Comparison of ENCODE assay signal across 8 cellular contexts in genomic region chr3:141913150-141913811, GRCh38. TPM values are rescaled to one million over a fixed set of nuclear protein-coding genes. Genes with fewer than 3 reads are reported as not detected.
DNase-seq lines count a peak whose midpoint lies in the region; ATAC-seq, FAIRE-seq and TF ChIP-seq lines count a peak whose summit lies in the region.

No MANE protein-coding gene starts in this region.

- FAIRE-seq in endothelial cell of umbilical vein (lab: Jason Lieb, UNC), result peak; percentile 83

- no peak overlapping the region for H2AFZ ChIP-seq in endothelial cell of umbilical vein (ENCODE audit: low read depth, low read length)

- H3K9me3 ChIP-seq in endothelial cell of umbilical vein (replicated peaks; ENCODE audit: control insufficient read depth, insufficient read depth, low read length), result no peaks in the 10 kb centered on the region

- H3K27me3 Mint-ChIP-seq in naive thymus-derived CD8-positive, alpha-beta T cell, result no peaks in the 10 kb centered on the region

- peaks cover 0 to 37% (median 12%) of the 10 kb centered on the region in 3 donors for H3K36me3 Mint-ChIP-seq in naive thymus-derived CD8-positive, alpha-beta T cell

- H3K9ac ChIP-seq in endothelial cell of umbilical vein (replicated peaks; ENCODE audit: extremely low read depth, insufficient read depth, low read length), result no peak overlapping the region

- H3K27ac Mint-ChIP-seq in naive thymus-derived CD8-positive, alpha-beta T cell, result peak overlapping the region in 6 of 10 donors; percentile 0 to 63 (median 17)

- peaks cover 13 to 17% of the 10 kb centered on the region in 2 experiments for H3K36me3 ChIP-seq in endothelial cell of umbilical vein (ENCODE audit: control insufficient read depth in 2 of 2, extremely low read depth in 1 of 2, insufficient read depth in 2 of 2, low read length in 2 of 2)

- dilution Hi-C loops in endothelial cell of umbilical vein (cut with MboI; ENCODE audit: extremely low pct_ligation_motif_present, low sequenced_read_pairs), result no loop called here

- no TSS peak for BruUV-seq in endothelial cell of umbilical vein (replicated peaks; lab: Mats Ljungman, UMichigan)

- H3K79me2 ChIP-seq in endothelial cell of umbilical vein (ENCODE audit: control insufficient read depth, insufficient read depth, low read length), result no peaks in the 10 kb centered on the region

- TF ChIP-seq CTCF in WI38 (IDR thresholded peaks at IDR 0.05; ENCODE audit: low read depth, low read length) (peak; percentile 55), endothelial cell of umbilical vein (IDR thresholded peaks at IDR 0.05; ENCODE audit: extremely low read depth in 1 of 2, insufficient read depth in 1 of 2, low read depth in 1 of 2, low read length in 2 of 2) (peak; percentile 54 to 56)

- no peaks in the 10 kb centered on the region for H3K27me3 ChIP-seq in endothelial cell of umbilical vein (ENCODE audit: control insufficient read depth in 2 of 2, insufficient read depth in 2 of 2, low read length in 2 of 2)

- H3K27ac ChIP-seq in endothelial cell of umbilical vein (ENCODE audit: insufficient read depth, low read depth, low read length), result no peak overlapping the region

- H4K20me1 ChIP-seq in endothelial cell of umbilical vein (replicated peaks; ENCODE audit: control insufficient read depth, extremely low read depth, insufficient read depth, low read length), result no peaks in the 10 kb centered on the region

- H3K4me3 Mint-ChIP-seq in naive thymus-derived CD8-positive, alpha-beta T cell, result no peak overlapping the region

- intact Hi-C loops in endothelial cell of umbilical vein (cut with micrococcal nuclease), result loop anchor here (1.0 to 5.0 kb wide), 5 partner anchors 131 to 451 kb away; partner anchors contain the start of gene RNF7

- peaks cover 0 to 6% (median 2%) of the 10 kb centered on the region in 4 donors for H3K4me1 Mint-ChIP-seq in naive thymus-derived CD8-positive, alpha-beta T cell

- peak; percentile 62 for DNase-seq in D341Med (ENCODE audit: low spot score)
- peak; percentile 31 for DNase-seq in NCI-H2029 treated with DMSO at 0.1 percent for 48 hours (lab: John Stamatoyannopoulos, UW)
- DNase-seq in endothelial cell of umbilical vein (ENCODE audit: low read depth, low spot score), result peak; percentile 71
- DNase-seq in naive thymus-derived CD8-positive, alpha-beta T cell, result peak in 9 of 10 donors; percentile 25 to 74 (median 54)
- no peak for DNase-seq in occipital lobe (lab: John Stamatoyannopoulos, UW)
- DNase-seq in NCI-H187 (lab: John Stamatoyannopoulos, UW), result no peak

- peak; percentile 58 for ATAC-seq in GM21619 (IDR thresholded peaks at IDR 0.05; ENCODE audit: unreplicated experiment)
- peak; percentile 89 for ATAC-seq in naive thymus-derived CD8-positive, alpha-beta T cell

- H3K9me1 ChIP-seq in endothelial cell of umbilical vein (replicated peaks; ENCODE audit: control insufficient read depth, extremely low read depth, insufficient read depth, low read length), result no peaks in the 10 kb centered on the region

- TF ChIP-seq POLR2A in endothelial cell of umbilical vein (IDR thresholded peaks at IDR 0.05; ENCODE audit: low read depth, low read length), result no peak

- POLR2A ChIA-PET in endothelial cell of umbilical vein (lab: Charles Lee), result interaction anchor here (0.6 kb wide), 1 partner anchor 16 kb away, joined by 4 read pairs; no protein-coding TSS in a partner anchor
- POLR2A ChIA-PET in naive thymus-derived CD8-positive, alpha-beta T cell (lab: Charles Lee), result interaction anchor here (0.6 to 1.3 kb wide), 3 partner anchors 37 to 323 kb away, joined by 3 to 11 read pairs (median 6); partner anchors contain the start of genes ATP1B3 and RNF7

- no peaks in the 10 kb centered on the region for H3K4me1 ChIP-seq in endothelial cell of umbilical vein (ENCODE audit: control insufficient read depth, extremely low read depth, insufficient read depth, low read length)

- H3K9me3 Mint-ChIP-seq in naive thymus-derived CD8-positive, alpha-beta T cell, result peaks cover 0 to 9% (median 0%) of the 10 kb centered on the region in 9 donors

- H3K4me3 ChIP-seq in WI38 (ENCODE audit: low read depth, low read length), result no peak overlapping the region
- H3K4me3 ChIP-seq in endothelial cell of umbilical vein (replicated peaks in 1 of 3; ENCODE audit: insufficient read depth in 1 of 3, low read depth in 1 of 3, low read length in 3 of 3), result no peak overlapping the region

- CTCF ChIA-PET in endothelial cell of umbilical vein (lab: Charles Lee), result interaction anchor here (0.6 to 3.4 kb wide), 39 partner anchors 9 to 456 kb away, joined by 3 to 48 read pairs (median 4); partner anchors contain the start of genes ATP1B3 and RNF7

- no peak overlapping the region for H3K4me2 ChIP-seq in endothelial cell of umbilical vein (ENCODE audit: insufficient read depth, low read length)

TF ChIP-seq in endothelial cell of umbilical vein, 7 proteins besides CTCF, POLR2A, EP300 and RAD21:
- TF ChIP-seq EZH2 (IDR thresholded peaks at IDR 0.05; ENCODE audit: borderline replicate concordance, low read depth, low read length, severe bottlenecking) (no peak), FOS (IDR thresholded peaks at IDR 0.05; ENCODE audit: borderline replicate concordance, insufficient read depth, low read length) (no peak), JUN (IDR thresholded peaks at IDR 0.05; ENCODE audit: borderline replicate concordance, insufficient read depth, insufficient read length, low read depth) (no peak), POLR2AphosphoS5 (IDR thresholded peaks at IDR 0.05; ENCODE audit: insufficient read depth, low read depth, low read length) (no peak), GATA2 (IDR thresholded peaks at IDR 0.05; ENCODE audit: insufficient read depth, insufficient read length, low read depth, low read length) (no peak), MAX (IDR thresholded peaks at IDR 0.05; ENCODE audit: insufficient read depth, insufficient read length) (no peak), MYC (IDR thresholded peaks at IDR 0.05; ENCODE audit: low read depth, low read length) (no peak)

RNA-seq across cellular contexts. Expression of gene ATP1B3, which starts 36.8 kb away (rescaled TPM):
- total RNA-seq in endothelial cell of umbilical vein (198 and 227 TPM in 2 replicates), occipital lobe (40.7 TPM)
- polyA plus RNA-seq in endothelial cell of umbilical vein, result 243 and 279 TPM in 2 replicates
- 222 and 229 TPM in 2 replicates for polyA plus RNA-seq in endothelial cell of umbilical vein (2011; cell fraction: cytosol; rRNA removed)
- polyA plus RNA-seq in endothelial cell of umbilical vein (2011; cell fraction: nucleus; rRNA removed), result 125 and 161 TPM in 2 replicates
- polyA plus RNA-seq in endothelial cell of umbilical vein (2012), result 232 and 271 TPM in 2 replicates
- 190 and 197 TPM in 2 replicates for polyA minus RNA-seq in endothelial cell of umbilical vein
- polyA minus RNA-seq in endothelial cell of umbilical vein (2011; cell fraction: cytosol; rRNA and poly(A)+ RNA removed), result 202 TPM
- polyA minus RNA-seq in endothelial cell of umbilical vein (2011; cell fraction: nucleus; rRNA and poly(A)+ RNA removed), result 48.1 and 57.8 TPM in 2 replicates
- 10 to 100 TPM; 25.6 to 31.3 TPM for total RNA-seq in naive thymus-derived CD8-positive, alpha-beta T cell
- 100 to 1,000 TPM in 1 of 3 donors, 10 to 100 TPM in 2; 69.1 to 104 (median 76.9) TPM for polyA plus RNA-seq in naive thymus-derived CD8-positive, alpha-beta T cell

Comparison
In these comparisons a context has a peak if more than half of its experiments do, and no peak if none do; other contexts are left out.
1. DNase-seq: peak in D341Med (single experiment), NCI-H2029 treated with DMSO at 0.1 percent for 48 hours (single experiment), endothelial cell of umbilical vein (single experiment) and naive thymus-derived CD8-positive, alpha-beta T cell (9 of 10); none in occipital lobe (single experiment) and NCI-H187 (0 of 2).